Comparison of ENCODE assay signal across 15 cellular contexts in the genomic region with DNA sequence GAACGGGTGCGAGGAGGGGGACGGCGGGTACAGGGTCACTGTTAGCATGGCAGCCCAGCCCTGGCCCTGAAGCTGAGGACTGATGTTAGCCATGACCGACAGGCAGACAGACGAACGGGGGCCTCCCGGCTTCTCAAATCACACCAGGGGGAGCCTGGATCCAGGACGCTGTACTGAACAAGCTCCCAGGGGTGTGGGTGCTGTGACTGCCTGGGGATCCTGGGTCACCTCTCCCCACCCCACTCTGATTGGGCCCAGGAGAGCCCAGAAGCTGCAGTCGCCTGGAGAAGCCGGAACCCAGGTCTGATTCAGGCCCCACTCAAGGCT. TPM values are rescaled to one million over a fixed set of nuclear protein-coding genes. Genes with fewer than 3 reads are reported as not detected.
"Had no signal": no experiment of that assay in that cellular context is flagged by ENCODE, and none has a peak within 500 bp of the region (broad histone marks: within the 10 kb centered on the region; RNA-seq: fewer than 3 reads in every experiment).

No MANE protein-coding gene starts in this region.

- H3K36me3 ChIP-seq: cardiac muscle cell, sigmoid colon had no signal

- H3K4me3 ChIP-seq: cardiac muscle cell, mucosa of descending colon, sigmoid colon, skin epidermis, testis had no signal

- H3K27ac ChIP-seq: cardiac muscle cell, sigmoid colon, skin epidermis, testis had no signal

- ATAC-seq: mucosa of descending colon; naive thymus-derived CD8-positive, alpha-beta T cell; stimulated activated naive B cell treated with anti-CD40 and anti-IgM and Interleukin-4, amounts not matched to agents 10 μg/mL and 1 μg/mL and 100 μg/mL, for 72 hours; stimulated activated naive CD8-positive, alpha-beta T cell treated with anti-CD3 and anti-CD28 coated beads, Interleukin-15, amount 100 ng/mL, for 72 hours had no signal

- H3K27me3 ChIP-seq: cardiac muscle cell, sigmoid colon, testis, tibial nerve had no signal

- H3K9me3 ChIP-seq: mucosa of descending colon, sigmoid colon, testis, tibial nerve had no signal

- DNase-seq: cerebellar nuclear complex; dermis blood vessel endothelial cell; foreskin melanocyte; stimulated activated CD4-positive, alpha-beta T cell treated with anti-CD3 and anti-CD28 coated beads, Interleukin-2, amount 100 ng/mL, for 24 hours; stimulated activated CD4-positive, alpha-beta T cell treated with anti-CD3 and anti-CD28 coated beads, Interleukin-4, amount 100 ng/mL, for 4 hours; stimulated activated naive B cell treated with anti-CD40 and anti-IgM and Interleukin-4, amounts not matched to agents 10 μg/mL and 1 μg/mL and 100 μg/mL, for 72 hours; stimulated activated naive CD8-positive, alpha-beta T cell treated with anti-CD3 and anti-CD28 coated beads, Interleukin-15, amount 100 ng/mL, for 72 hours; testis had no signal

RNA-seq across cellular contexts. Expression of gene BEGAIN, which starts 47.9 kb away (rescaled TPM):
- total RNA-seq: cardiac muscle cell had no signal
- polyA plus RNA-seq: cardiac muscle cell, endothelial cell of umbilical vein had no signal
